In genomic region chr7:44639701-44640321, GRCh38 we compare ENCODE assay signal across 8 cellular contexts. TPM values are rescaled to one million over a fixed set of nuclear protein-coding genes. Genes with fewer than 3 reads are reported as not detected.
A peak's percentile ranks its signal among the peaks of the same experiment; 100 is the strongest.
DNase-seq lines count a peak whose midpoint lies in the region; ATAC-seq and TF ChIP-seq lines count a peak whose summit lies in the region.

No MANE protein-coding gene starts in this region.

- CTCF ChIA-PET in HCT116 (lab: Charles Lee) = interaction anchor here (0.8 to 1.9 kb wide), 3 partner anchors 19 to 208 kb away, joined by 3 to 5 read pairs (median 4); partner anchors contain the start of gene H2AZ2

- H3K79me2 ChIP-seq in HCT116 (ENCODE audit: insufficient read depth, low read length) = peaks cover 18% of the 10 kb centered on the region

- no peak overlapping the region for H2AFZ ChIP-seq in HCT116 (ENCODE audit: low read depth, low read length, poor library complexity, severe bottlenecking)
- H2AFZ ChIP-seq in neuron (ENCODE audit: low read depth, low read length) = peak overlapping the region; percentile 8

- peak; percentile 33 for ATAC-seq in HCT116
- no peak for ATAC-seq in GM18517 (IDR thresholded peaks at IDR 0.05; ENCODE audit: unreplicated experiment)
- no peak for ATAC-seq in GM19397 (IDR thresholded peaks at IDR 0.05; ENCODE audit: unreplicated experiment)

- no peaks in the 10 kb centered on the region for H3K27me3 ChIP-seq in HCT116 (ENCODE audit: insufficient read depth, low read length)
- H3K27me3 ChIP-seq in WERI-Rb-1 (ENCODE audit: insufficient read depth, low read depth, severe bottlenecking) = no peaks in the 10 kb centered on the region
- H3K27me3 ChIP-seq in neuron (ENCODE audit: insufficient read depth, low read length) = no peaks in the 10 kb centered on the region

- H3K36me3 ChIP-seq in HCT116 (ENCODE audit: control insufficient read depth in 1 of 2, insufficient read depth in 2 of 2, low read length in 2 of 2) (no peaks in the 10 kb centered on the region), WERI-Rb-1 (no peaks in the 10 kb centered on the region), neuron (ENCODE audit: insufficient read depth, low read length) (no peaks in the 10 kb centered on the region)

- POLR2A ChIA-PET in HCT116 (lab: Charles Lee) = interaction anchor here (0.5 to 2.3 kb wide), 4 partner anchors 13 to 208 kb away, joined by 3 to 14 read pairs (median 4); partner anchors contain the start of genes H2AZ2 and OGDH

- peak; percentile 13 for TF ChIP-seq POLR2A in HCT116 (IDR thresholded peaks at IDR 0.05; ENCODE audit: borderline replicate concordance, extremely low read depth, insufficient read depth, insufficient read length)

- H3K4me3 ChIP-seq in HCT116 (replicated peaks in 1 of 2; ENCODE audit: low read depth in 1 of 2, low read length in 2 of 2) (peak overlapping the region; percentile 23 to 40), WERI-Rb-1 (ENCODE audit: low read depth, low read length) (no peak overlapping the region), fibroblast of the aortic adventitia (ENCODE audit: low read depth, low read length) (peak overlapping the region; percentile 28), neuron (ENCODE audit: low read length) (peak overlapping the region; percentile 19)

- RAD21 ChIA-PET in HCT116 (lab: Charles Lee; ENCODE audit: low non-redundant PET in 1 of 2, low total read pairs in 2 of 2, uncharacterized antibody in 2 of 2, unreplicated experiment in 2 of 2) = no interaction called here

- H3K9ac ChIP-seq in HCT116 (ENCODE audit: low read length) = peak overlapping the region; percentile 73

- no peak for TF ChIP-seq RAD21 in HCT116 (IDR thresholded peaks at IDR 0.05; ENCODE audit: low read depth)

- TF ChIP-seq CTCF in HCT116 (IDR thresholded peaks at IDR 0.05 in 2 of 3, conservative IDR thresholded peaks at IDR 0.05 in 1 of 3; ENCODE audit: borderline replicate concordance in 1 of 3, insufficient read depth in 1 of 3, low read depth in 2 of 3, low read length in 2 of 3) (no peak), WERI-Rb-1 (IDR thresholded peaks at IDR 0.05; ENCODE audit: low read depth, low read length) (no peak), fibroblast of the aortic adventitia (IDR thresholded peaks at IDR 0.05; ENCODE audit: insufficient read depth, low read length) (no peak)

- H4K20me1 ChIP-seq in HCT116 (ENCODE audit: insufficient read depth) = no peaks in the 10 kb centered on the region

- H3K9me2 ChIP-seq in HCT116 (ENCODE audit: insufficient read depth) = no peaks in the 10 kb centered on the region

- no TSS peak for BruUV-seq in HCT116 (replicated peaks; lab: Mats Ljungman, UMichigan)

- DNase-seq in AG08395 (ENCODE audit: low spot score) = peak; percentile 45
- DNase-seq in HCT116 (ENCODE audit: low read depth, low spot score) = peak; percentile 12
- DNase-seq in WERI-Rb-1 = peak; percentile 35
- DNase-seq in fibroblast of the aortic adventitia (ENCODE audit: low read depth) = peak; percentile 92
- no peak for DNase-seq in SKM-1 treated with dmso at 0.1 percent for 144 hours (lab: John Stamatoyannopoulos, UW; ENCODE audit: unreplicated experiment)

- no peaks in the 10 kb centered on the region for H3K9me3 ChIP-seq in HCT116 (ENCODE audit: control insufficient read depth in 1 of 2, insufficient read depth in 1 of 2, low read depth in 1 of 2, low read length in 2 of 2)
- no peaks in the 10 kb centered on the region for H3K9me3 ChIP-seq in WERI-Rb-1 (ENCODE audit: severe bottlenecking)
- no peaks in the 10 kb centered on the region for H3K9me3 ChIP-seq in neuron (ENCODE audit: low read length)

- peaks cover 39 to 59% of the 10 kb centered on the region in 2 experiments for H3K4me1 ChIP-seq in HCT116 (ENCODE audit: control insufficient read depth in 1 of 2, insufficient read depth in 2 of 2, low read length in 2 of 2)
- H3K4me1 ChIP-seq in neuron (ENCODE audit: insufficient read depth, low read length) = peaks cover 25% of the 10 kb centered on the region

- intact Hi-C loops in HCT116 (cut with micrococcal nuclease) = loop anchor here (5.0 kb wide), 2 partner anchors 92 to 107 kb away; partner anchors contain the start of gene ZMIZ2

- H3K4me2 ChIP-seq in HCT116 (ENCODE audit: low read length) = peak overlapping the region; percentile 66

- peak overlapping the region; percentile 98 for H3K27ac ChIP-seq in HCT116 (ENCODE audit: low read depth, low read length)
- H3K27ac ChIP-seq in WERI-Rb-1 = peak overlapping the region; percentile 41

TF ChIP-seq in HCT116, 20 proteins besides CTCF, POLR2A, EP300 and RAD21:
- no peak for TF ChIP-seq EZH2phosphoT487 (IDR thresholded peaks at IDR 0.05; ENCODE audit: borderline replicate concordance)
- peak; percentile 26; the same call in 1 of the 2 replicates for TF ChIP-seq ZFX (IDR thresholded peaks at IDR 0.05)
- TF ChIP-seq JUND (IDR thresholded peaks at IDR 0.05) = no peak
- TF ChIP-seq TCF7L2 (IDR thresholded peaks at IDR 0.05; ENCODE audit: borderline replicate concordance, extremely low read depth, insufficient read depth, insufficient read length) = peak; percentile 31

RNA-seq across cellular contexts. Expression of gene OGDH, which starts 33.4 kb away (rescaled TPM):
- total RNA-seq in HCT116 (2021; ENCODE audit: unreplicated experiment) (69.1 TPM), fibroblast of the aortic adventitia (ENCODE audit: low replicate concordance) (26.2 and 85.6 TPM in 2 replicates)
- polyA plus RNA-seq in HCT116 (2012) = 58.9 and 60.7 TPM in 2 replicates

RNA-seq across cellular contexts. Expression of gene TMED4, which starts 57.8 kb away (rescaled TPM):
- total RNA-seq in HCT116 (2021; ENCODE audit: unreplicated experiment) (67.3 TPM), fibroblast of the aortic adventitia (ENCODE audit: low replicate concordance) (48.3 and 78.5 TPM in 2 replicates)
- polyA plus RNA-seq in HCT116 (2012) = 71.0 and 78.4 TPM in 2 replicates
